ENCODE assay signal across 15 cellular contexts in the genomic region with DNA sequence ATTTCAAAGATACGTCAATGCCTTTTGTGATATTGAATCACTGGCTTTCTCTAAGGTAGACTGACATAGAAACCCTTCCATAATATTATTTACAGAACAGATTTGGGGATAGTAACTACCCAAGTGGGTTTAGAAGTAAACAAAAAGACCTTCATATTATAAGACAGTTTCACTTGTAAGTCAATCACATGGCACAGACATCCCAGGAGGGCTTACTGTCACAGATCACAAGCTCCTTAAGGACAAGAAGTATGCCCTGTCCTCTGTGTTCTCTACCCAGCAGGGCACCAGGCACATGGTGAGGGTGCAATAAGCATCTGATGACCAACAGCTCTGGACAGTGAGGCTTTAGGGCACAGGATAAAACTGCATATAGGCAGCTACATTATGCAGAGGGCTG.
DNase-seq lines count a peak whose midpoint lies in the region; ATAC-seq and TF ChIP-seq lines count a peak whose summit lies in the region.
"Had no signal": no experiment of that assay in that cellular context is flagged by ENCODE, and none has a peak within 500 bp of the region (broad histone marks: within the 10 kb centered on the region; RNA-seq: fewer than 3 reads in every experiment).

No MANE protein-coding gene starts in this region.

- no peaks in the 10 kb centered on the region for H3K9me1 ChIP-seq in IMR-90 (ENCODE audit: insufficient read depth, low read length)

- intact Hi-C loops in IMR-90 (cut with micrococcal nuclease) = no loop called here

- H3K27ac Mint-ChIP-seq in memory B cell = peak overlapping the region; percentile 24

- no peak for TF ChIP-seq POLR2A in IMR-90 (IDR thresholded peaks at IDR 0.05; ENCODE audit: low read depth, low read length)

- no peak for TF ChIP-seq RAD21 in IMR-90 (IDR thresholded peaks at IDR 0.05; ENCODE audit: low read length)

- H3K36me3 Mint-ChIP-seq in memory B cell = peaks cover 6% of the 10 kb centered on the region

- H3K27ac ChIP-seq in 22Rv1 (peak overlapping the region; percentile 17; the same call in 1 of the 2 replicates), IMR-90 (ENCODE audit: insufficient read depth, low read length) (no peak overlapping the region), caudate nucleus (ENCODE audit: low read depth, low read length) (peak overlapping the region; percentile 67)
- H3K27ac ChIP-seq: C4-2B had no signal

- TF ChIP-seq CTCF in 22Rv1 (IDR thresholded peaks at IDR 0.05) (no peak), IMR-90 (conservative IDR thresholded peaks at IDR 0.05; ENCODE audit: low read depth, low read length) (no peak)

- H2BK120ac ChIP-seq in IMR-90 (ENCODE audit: low read depth, low read length) = no peak overlapping the region

- no peak overlapping the region for H3K23ac ChIP-seq in IMR-90 (ENCODE audit: low read depth, low read length)

- peaks cover 4% of the 10 kb centered on the region; the same call in 1 of the 2 replicates for H3K36me3 ChIP-seq in IMR-90 (ENCODE audit: control insufficient read depth, insufficient read depth, low read length)
- H3K36me3 ChIP-seq: BE2C had no signal

- no peaks in the 10 kb centered on the region for H3K9me3 Mint-ChIP-seq in memory B cell
- H3K9me3 Mint-ChIP-seq: CD4-positive, alpha-beta memory T cell had no signal

- H3K27me3 Mint-ChIP-seq in memory B cell = no peaks in the 10 kb centered on the region
- H3K27me3 Mint-ChIP-seq: CD4-positive, alpha-beta memory T cell had no signal

- DNase-seq in IMR-90 = no peak
- no peak for DNase-seq in caudate nucleus (lab: John Stamatoyannopoulos, UW)
- no peak for DNase-seq in memory B cell (ENCODE audit: low spot score in 2 of 2)
- no peak for DNase-seq in stimulated activated CD4-positive, alpha-beta T cell treated with anti-CD3 and anti-CD28 coated beads, Interleukin-1b, Interleukin-23, amount 100 ng/mL, for 48 hours
- DNase-seq in activated gamma-delta T cell treated with Interleukin-2 at 50 U/mL for 16 hours = no peak
- DNase-seq: BE2C; CD4-positive, alpha-beta memory T cell; COR-L47; DMS153; DND-41; GDM1 had no signal

- H3K18ac ChIP-seq in IMR-90 (ENCODE audit: low read depth, low read length) = no peak overlapping the region

- H3K79me1 ChIP-seq in IMR-90 (ENCODE audit: low read depth in 1 of 2, low read length in 2 of 2) = no peaks in the 10 kb centered on the region

- POLR2A ChIA-PET in IMR-90 (lab: Charles Lee; ENCODE audit: unreplicated experiment) = no interaction called here

- H2AK9ac ChIP-seq in IMR-90 (replicated peaks; ENCODE audit: low read depth, low read length, poor library complexity) = no peak overlapping the region

- CTCF ChIA-PET in IMR-90 (lab: Yijun Ruan, JAX) = no interaction called here

- H4K8ac ChIP-seq in IMR-90 (ENCODE audit: low read depth in 2 of 2, low read length in 2 of 2) = no peak overlapping the region

- H2AFZ ChIP-seq in IMR-90 (replicated peaks; ENCODE audit: low read length, poor library complexity) = no peak overlapping the region

- BruUV-seq in IMR-90 (replicated peaks; lab: Mats Ljungman, UMichigan) = no TSS peak

- H3K4me2 ChIP-seq in IMR-90 (ENCODE audit: low read depth, low read length) = no peak overlapping the region

- no peak overlapping the region for H2BK5ac ChIP-seq in IMR-90 (ENCODE audit: low read depth, low read length, poor library complexity, severe bottlenecking)

- H3K4me3 Mint-ChIP-seq in memory B cell = no peak overlapping the region
- H3K4me3 Mint-ChIP-seq: CD4-positive, alpha-beta memory T cell had no signal

- no CpG with 5 or more reads among the region's 1 CpG for WGBS in IMR-90 (ENCODE audit: extremely low coverage in 2 of 2, insufficient read length in 1 of 2), 2 experiments

- H3K27me3 ChIP-seq in IMR-90 (ENCODE audit: control insufficient read depth, insufficient read depth, low read length) = no peaks in the 10 kb centered on the region
- H3K27me3 ChIP-seq: BE2C had no signal

- H4K20me1 ChIP-seq in IMR-90 (ENCODE audit: insufficient read depth, low read length) = no peaks in the 10 kb centered on the region

- H3K56ac ChIP-seq in IMR-90 (ENCODE audit: extremely low read depth, insufficient read depth, low read length) = no peak overlapping the region

- ATAC-seq in IMR-90 (ENCODE audit: low read depth) = no peak
- no peak for ATAC-seq in memory B cell (ENCODE audit: low read depth)
- no peak for ATAC-seq in HG02938 (IDR thresholded peaks at IDR 0.05; ENCODE audit: unreplicated experiment)
- ATAC-seq in HG03108 (IDR thresholded peaks at IDR 0.05; ENCODE audit: unreplicated experiment) = no peak

- H2BK20ac ChIP-seq in IMR-90 (ENCODE audit: low read depth, low read length) = no peak overlapping the region

- in situ Hi-C loops in IMR-90 (cut with MboI; ENCODE audit: low sequenced_read_pairs) = no loop called here

- dilution Hi-C loops in IMR-90 (cut with HindIII; ENCODE audit: low sequenced_read_pairs, unreplicated experiment) = no loop called here

- peaks cover 4% of the 10 kb centered on the region for H3K4me1 Mint-ChIP-seq in memory B cell

- H3K14ac ChIP-seq in IMR-90 (replicated peaks; ENCODE audit: low read depth, low read length) = no peak overlapping the region

- H4K5ac ChIP-seq in IMR-90 (ENCODE audit: low read depth, low read length) = no peak overlapping the region

- no peaks in the 10 kb centered on the region for H3K9me3 ChIP-seq in IMR-90 (ENCODE audit: control insufficient read depth, insufficient read depth, low read length)
- H3K9me3 ChIP-seq: BE2C had no signal

- H2BK15ac ChIP-seq in IMR-90 (ENCODE audit: low read depth, low read length) = no peak overlapping the region

- H3K4me3 ChIP-seq in IMR-90 (ENCODE audit: insufficient read depth, low read depth, low read length) = no peak overlapping the region

- no peak overlapping the region for H3K4ac ChIP-seq in IMR-90 (ENCODE audit: low read depth, low read length)

- H3K9ac ChIP-seq in IMR-90 (ENCODE audit: low read depth, low read length) = no peak overlapping the region

- no peak overlapping the region for H4K91ac ChIP-seq in IMR-90 (ENCODE audit: insufficient read depth, low read depth, low read length)

- no peaks in the 10 kb centered on the region for H3K4me1 ChIP-seq in IMR-90 (ENCODE audit: control insufficient read depth, insufficient read depth, low read length)
- H3K4me1 ChIP-seq: BE2C had no signal

- H2AK5ac ChIP-seq in IMR-90 (ENCODE audit: low read depth, low read length) = 0 out of 2 replicates have a peak overlapping the region, but pooled peaks have one; percentile 3

TF ChIP-seq in IMR-90, 13 proteins besides CTCF, POLR2A, EP300 and RAD21:
- TF ChIP-seq MAZ (IDR thresholded peaks at IDR 0.05; ENCODE audit: borderline replicate concordance, low read depth, low read length) = no peak
- TF ChIP-seq RFX5 (IDR thresholded peaks at IDR 0.05; ENCODE audit: low read depth, low read length) = no peak
- TF ChIP-seq RCOR1 (IDR thresholded peaks at IDR 0.05; ENCODE audit: insufficient replicate concordance, low read length) = no peak
- TF ChIP-seq MAFK (IDR thresholded peaks at IDR 0.05; ENCODE audit: low read depth, low read length) = no peak
- TF ChIP-seq BHLHE40 (IDR thresholded peaks at IDR 0.05; ENCODE audit: low read depth, low read length) = no peak
- TF ChIP-seq MXI1 (IDR thresholded peaks at IDR 0.05; ENCODE audit: borderline replicate concordance, low read depth, low read length) = no peak
- TF ChIP-seq, protein P1, sequence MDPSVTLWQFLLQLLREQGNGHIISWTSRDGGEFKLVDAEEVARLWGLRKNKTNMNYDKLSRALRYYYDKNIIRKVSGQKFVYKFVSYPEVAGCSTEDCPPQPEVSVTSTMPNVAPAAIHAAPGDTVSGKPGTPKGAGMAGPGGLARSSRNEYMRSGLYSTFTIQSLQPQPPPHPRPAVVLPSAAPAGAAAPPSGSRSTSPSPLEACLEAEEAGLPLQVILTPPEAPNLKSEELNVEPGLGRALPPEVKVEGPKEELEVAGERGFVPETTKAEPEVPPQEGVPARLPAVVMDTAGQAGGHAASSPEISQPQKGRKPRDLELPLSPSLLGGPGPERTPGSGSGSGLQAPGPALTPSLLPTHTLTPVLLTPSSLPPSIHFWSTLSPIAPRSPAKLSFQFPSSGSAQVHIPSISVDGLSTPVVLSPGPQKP (IDR thresholded peaks at IDR 0.05; ENCODE audit: borderline replicate concordance, low read depth, low read length) = no peak
- no peak for TF ChIP-seq CHD1 (IDR thresholded peaks at IDR 0.05; ENCODE audit: low read depth, low read length)
- no peak for TF ChIP-seq NFE2L2 (IDR thresholded peaks at IDR 0.05; ENCODE audit: low read depth, low read length)
- no peak for TF ChIP-seq FOS (IDR thresholded peaks at IDR 0.05; ENCODE audit: low read depth, low read length)
- no peak for TF ChIP-seq CEBPB (IDR thresholded peaks at IDR 0.05; ENCODE audit: low read depth, low read length)
- TF ChIP-seq, protein P2, sequence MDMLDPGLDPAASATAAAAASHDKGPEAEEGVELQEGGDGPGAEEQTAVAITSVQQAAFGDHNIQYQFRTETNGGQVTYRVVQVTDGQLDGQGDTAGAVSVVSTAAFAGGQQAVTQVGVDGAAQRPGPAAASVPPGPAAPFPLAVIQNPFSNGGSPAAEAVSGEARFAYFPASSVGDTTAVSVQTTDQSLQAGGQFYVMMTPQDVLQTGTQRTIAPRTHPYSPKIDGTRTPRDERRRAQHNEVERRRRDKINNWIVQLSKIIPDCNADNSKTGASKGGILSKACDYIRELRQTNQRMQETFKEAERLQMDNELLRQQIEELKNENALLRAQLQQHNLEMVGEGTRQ (IDR thresholded peaks at IDR 0.05; ENCODE audit: low read depth, low read length) = no peak
- no peak for TF ChIP-seq SMC3 (IDR thresholded peaks at IDR 0.05; ENCODE audit: low read depth, low read length)
